In the genomic region with DNA sequence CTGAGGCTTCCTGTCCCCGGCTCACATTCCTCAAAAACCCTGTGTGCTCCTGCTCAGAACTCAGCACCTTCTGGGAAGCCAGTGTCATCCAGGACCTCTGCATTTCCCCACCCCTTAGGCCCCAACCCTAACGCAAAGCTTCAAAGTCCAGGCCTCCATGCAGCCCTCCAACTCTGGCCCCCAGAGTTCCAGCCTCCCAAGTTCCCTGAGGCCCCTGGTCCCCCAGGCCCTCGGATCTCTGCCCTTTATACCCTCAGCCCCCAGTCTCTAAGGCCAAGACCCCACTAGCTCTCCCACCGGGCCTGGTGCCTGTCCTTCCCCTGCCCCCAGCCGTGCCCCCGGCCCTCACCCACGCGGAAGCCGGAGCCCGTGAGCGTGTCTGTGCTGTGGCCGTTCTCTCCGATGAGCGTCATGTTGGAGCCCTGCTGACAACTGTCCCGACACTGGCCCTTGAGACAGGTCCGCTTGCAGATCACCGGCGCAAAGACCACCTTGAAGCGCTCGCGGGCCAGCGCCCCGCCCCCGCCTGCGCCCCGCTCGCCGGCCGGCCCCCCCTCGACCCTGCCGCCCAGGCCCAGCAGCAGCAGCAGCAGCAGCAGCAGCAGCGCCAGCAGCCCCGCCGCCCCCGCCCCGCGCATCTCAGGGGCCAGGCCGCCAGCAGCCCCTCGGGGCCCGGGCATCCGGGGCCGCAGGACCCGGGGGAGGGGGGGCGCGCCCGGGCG, we compare ENCODE assay signal across 1 cellular context.
TF ChIP-seq lines count a peak whose summit lies in the region.

No MANE protein-coding gene starts in this region.

TF ChIP-seq in SK-N-SH, 30 proteins besides CTCF, POLR2A, EP300 and RAD21 (continued from another document):
- peak; percentile 20; the same call in 1 of the 2 replicates for TF ChIP-seq MXI1 (IDR thresholded peaks at IDR 0.05; ENCODE audit: low read depth, low read length)
- TF ChIP-seq NRF1 (IDR thresholded peaks at IDR 0.05; ENCODE audit: low read depth, low read length), result no peak
